In genomic region chr17:1714488-1714979, GRCh38 we compare ENCODE assay signal across 8 cellular contexts. TPM values are rescaled to one million over a fixed set of nuclear protein-coding genes. Genes with fewer than 3 reads are reported as not detected.
A peak's percentile ranks its signal among the peaks of the same experiment; 100 is the strongest.
DNase-seq lines count a peak whose midpoint lies in the region; ATAC-seq, FAIRE-seq and TF ChIP-seq lines count a peak whose summit lies in the region.

No MANE protein-coding gene starts in this region.

- intact Hi-C loops in A673 (cut with micrococcal nuclease; ENCODE audit: unreplicated experiment) = loop anchor here (10.0 kb wide), 1 partner anchor 150 kb away; no protein-coding TSS in a partner anchor

- peaks cover 34% of the 10 kb centered on the region for H3F3A ChIP-seq in GM23248 (ENCODE audit: insufficient read depth)

- H3K79me2 ChIP-seq in GM23248 (ENCODE audit: insufficient read depth) = peaks cover 40% of the 10 kb centered on the region

- peak; percentile 98 for DNase-seq in A673 (ENCODE audit: low spot score)
- peak; percentile 100 for DNase-seq in GM23248
- DNase-seq in SHP77 (lab: John Stamatoyannopoulos, UW) = peak; percentile 59 to 92
- DNase-seq in dedifferentiated amniotic fluid mesenchymal stem cell (ENCODE audit: extremely low spot score) = peak; percentile 100
- peak; percentile 98 for DNase-seq in small intestine

- H3K4me3 ChIP-seq in A673 (ENCODE audit: low read depth, low read length, poor library complexity, severe bottlenecking) = peak overlapping the region; percentile 60
- H3K4me3 ChIP-seq in GM23248 = peak overlapping the region; percentile 94
- H3K4me3 ChIP-seq in small intestine (ENCODE audit: low read depth in 1 of 2, low read length in 2 of 2) = peak overlapping the region; percentile 75 to 89

- no TSS peak for BruUV-seq in A673 (replicated peaks; lab: Mats Ljungman, UMichigan)

- H3K9me2 ChIP-seq in GM23248 (ENCODE audit: insufficient read depth) = no peaks in the 10 kb centered on the region

- CTCF ChIA-PET in A673 (lab: Charles Lee) = interaction anchor here (0.5 to 1.9 kb wide), 3 partner anchors 17 to 109 kb away, joined by 4 to 9 read pairs (median 8); no protein-coding TSS in a partner anchor

- H4K20me1 ChIP-seq in GM23248 (ENCODE audit: insufficient read depth) = peaks cover 21% of the 10 kb centered on the region; the same call in 1 of the 2 replicates

- H3K9ac ChIP-seq in GM23248 = peak overlapping the region; percentile 99

- FAIRE-seq in small intestine (lab: Jason Lieb, UNC) = no peak

- H3K27ac ChIP-seq in A673 (ENCODE audit: low read depth, low read length, poor library complexity, severe bottlenecking) (peak overlapping the region; percentile 85), GM23248 (peak overlapping the region; percentile 98), layer of hippocampus (ENCODE audit: low read depth, low read length) (peak overlapping the region; percentile 87), small intestine (ENCODE audit: low read depth in 1 of 2, low read length in 1 of 2) (peak overlapping the region; percentile 97 to 99)

- H3K4me2 ChIP-seq in GM23248 (ENCODE audit: unreplicated experiment) = peak overlapping the region; percentile 96

- in situ Hi-C loops in GM23248 (cut with MboI) = no loop called here

- H3K9me3 ChIP-seq in A673 (ENCODE audit: low read depth, low read length, poor library complexity, severe bottlenecking) = no peaks in the 10 kb centered on the region
- no peaks in the 10 kb centered on the region for H3K9me3 ChIP-seq in GM23248 (ENCODE audit: low read depth)
- no peaks in the 10 kb centered on the region for H3K9me3 ChIP-seq in small intestine (ENCODE audit: control insufficient read depth, low read depth)

- TF ChIP-seq CTCF in A673 (conservative IDR thresholded peaks at IDR 0.05; ENCODE audit: low read depth, low read length) = no peak

- H2AFZ ChIP-seq in GM23248 = no peak overlapping the region

- H3K4me1 ChIP-seq in A673 (ENCODE audit: insufficient read depth, low read length, poor library complexity, severe bottlenecking) (peaks cover 36% of the 10 kb centered on the region), GM23248 (ENCODE audit: insufficient read depth) (peaks cover 42% of the 10 kb centered on the region), small intestine (ENCODE audit: control insufficient read depth in 2 of 2, insufficient read depth in 1 of 2, low read depth in 1 of 2, low read length in 1 of 2) (peaks cover 0 to 4% of the 10 kb centered on the region in 2 donors)

- POLR2A ChIA-PET in A673 (lab: Charles Lee; ENCODE audit: low non-redundant PET) = interaction anchor here (0.6 kb wide), 1 partner anchor 66 kb away, joined by 3 read pairs; no protein-coding TSS in a partner anchor

- H3K27me3 ChIP-seq in A673 (replicated peaks; ENCODE audit: insufficient read depth, low read depth, low read length, poor library complexity) (no peaks in the 10 kb centered on the region), GM23248 (replicated peaks; ENCODE audit: insufficient read depth) (no peaks in the 10 kb centered on the region), layer of hippocampus (ENCODE audit: control insufficient read depth, insufficient read depth, low read length) (no peaks in the 10 kb centered on the region), small intestine (ENCODE audit: control insufficient read depth in 2 of 2, insufficient read depth in 2 of 2, low read length in 2 of 2) (no peaks in the 10 kb centered on the region)

- ATAC-seq in HG02840 (IDR thresholded peaks at IDR 0.05; ENCODE audit: low FRiP score, unreplicated experiment) = no peak
- ATAC-seq in GM21619 (IDR thresholded peaks at IDR 0.05; ENCODE audit: unreplicated experiment) = no peak

- H3K36me3 ChIP-seq in A673 (ENCODE audit: insufficient read depth, low read length, poor library complexity, severe bottlenecking) (peaks cover 6% of the 10 kb centered on the region), GM23248 (ENCODE audit: low read depth) (peaks cover 30% of the 10 kb centered on the region), small intestine (ENCODE audit: control insufficient read depth in 2 of 2, insufficient read depth in 2 of 2, low read length in 2 of 2) (peaks cover 0 to 5% of the 10 kb centered on the region in 2 donors)

- WGBS in GM23248 (ENCODE audit: low coverage in 1 of 2, low lambda C conversion rate in 2 of 2, missing lambda C conversion rate in 2 of 2), 2 experiments = 0 to 2% methylated on average over 13 to 16 of the region's 19 CpGs
- 6 to 17% (median 12%) methylated on average over 15 to 19 of the region's 19 CpGs for WGBS in small intestine, 3 donors

RNA-seq across cellular contexts. Expression of gene TLCD2, which starts 4.4 kb away (rescaled TPM):
- 2.1 and 4.2 TPM in 2 replicates for total RNA-seq in A673 (2021)
- total RNA-seq in GM23248 (2014; rRNA removed; shearing (Covaris generic)) = 2.2 and 2.8 TPM in 2 replicates
- polyA plus RNA-seq in GM23248 (2016; fragmentation: Nextera tagmentation; extraction: Ambion mirVana) = 2.2 and 2.4 TPM in 2 replicates
- polyA plus RNA-seq in small intestine = 10 to 100 TPM in 1 of 3 donors, 1 to 10 TPM in 2; 5.1 to 10.3 (median 7.8) TPM

RNA-seq across cellular contexts. Expression of gene WDR81, which starts 10.0 kb away (rescaled TPM):
- total RNA-seq in A673 (2021) = 18.6 and 19.4 TPM in 2 replicates
- 23.0 and 23.9 TPM in 2 replicates for total RNA-seq in GM23248 (2014; rRNA removed; shearing (Covaris generic))
- 4.4 and 5.8 TPM in 2 replicates for polyA plus RNA-seq in GM23248 (2016; fragmentation: Nextera tagmentation; extraction: Ambion mirVana)
- polyA plus RNA-seq in small intestine = 10 to 100 TPM; 14.6 to 18.0 (median 14.8) TPM

RNA-seq across cellular contexts. Expression of gene SERPINF2, which starts 28.1 kb away (rescaled TPM):
- 0.28 and 0.37 TPM in 2 replicates for total RNA-seq in A673 (2021)
- not detected in 2 replicates for total RNA-seq in GM23248 (2014; rRNA removed; shearing (Covaris generic))
- 0.08 TPM in 1 of 2 replicates, not detected in the other for polyA plus RNA-seq in GM23248 (2016; fragmentation: Nextera tagmentation; extraction: Ambion mirVana)
- polyA plus RNA-seq in small intestine = 1 to 10 TPM in 2 of 3 donors, under 1 TPM in 1; 0.89 to 4.5 (median 1.6) TPM

RNA-seq across cellular contexts. Expression of gene PRPF8, which starts 29.9 kb away (rescaled TPM):
- total RNA-seq in A673 (2021) = 439 and 450 TPM in 2 replicates
- total RNA-seq in GM23248 (2014; rRNA removed; shearing (Covaris generic)) = 72.2 and 76.9 TPM in 2 replicates
- 90.3 and 93.8 TPM in 2 replicates for polyA plus RNA-seq in GM23248 (2016; fragmentation: Nextera tagmentation; extraction: Ambion mirVana)
- polyA plus RNA-seq in small intestine = 10 to 100 TPM; 61.1 to 87.2 (median 62.8) TPM

RNA-seq across cellular contexts. Expression of gene SERPINF1, which starts 47.3 kb away (rescaled TPM):
- 47.8 and 91.0 TPM in 2 replicates for total RNA-seq in A673 (2021)
- 60.3 and 91.4 TPM in 2 replicates for total RNA-seq in GM23248 (2014; rRNA removed; shearing (Covaris generic))
- polyA plus RNA-seq in GM23248 (2016; fragmentation: Nextera tagmentation; extraction: Ambion mirVana) (28.3 and 29.0 TPM in 2 replicates), small intestine (100 to 1,000 TPM in 1 of 3 donors, 10 to 100 TPM in 1, 1 to 10 TPM in 1; 7.2 to 118 (median 20.8) TPM)
